In genomic region chr2:68767031-68767961, GRCh38 we compare ENCODE assay signal across 8 cellular contexts. TPM values are rescaled to one million over a fixed set of nuclear protein-coding genes. Genes with fewer than 3 reads are reported as not detected.
DNase-seq lines count a peak whose midpoint lies in the region; ATAC-seq and TF ChIP-seq lines count a peak whose summit lies in the region.

No MANE protein-coding gene starts in this region.

- H3K9me3 Mint-ChIP-seq in neural progenitor cell = no peaks in the 10 kb centered on the region

- TF ChIP-seq CTCF in GM12864 (IDR thresholded peaks at IDR 0.05; ENCODE audit: low read depth, low read length, missing control alignments) (no peak), neural progenitor cell (IDR thresholded peaks at IDR 0.05) (no peak)

- H3K9me3 ChIP-seq in muscle layer of duodenum (ENCODE audit: control insufficient read depth in 1 of 2, low read length in 2 of 2) (no peaks in the 10 kb centered on the region), neural progenitor cell (ENCODE audit: low read depth) (no peaks in the 10 kb centered on the region)

- peak; percentile 39 for ATAC-seq in HG02870 (IDR thresholded peaks at IDR 0.05; ENCODE audit: unreplicated experiment)

- H3K4me1 Mint-ChIP-seq in neural progenitor cell = no peaks in the 10 kb centered on the region

- no peaks in the 10 kb centered on the region for H3F3A ChIP-seq in neural progenitor cell (ENCODE audit: low read depth)

- H3K4me1 ChIP-seq in muscle layer of duodenum (ENCODE audit: control insufficient read depth in 1 of 2, insufficient read depth in 2 of 2, low read length in 2 of 2) (peaks cover 24 to 34% of the 10 kb centered on the region in 2 donors), neural progenitor cell (no peaks in the 10 kb centered on the region)

- no peak overlapping the region for H3K9ac ChIP-seq in neural progenitor cell

- no peaks in the 10 kb centered on the region for H4K20me1 ChIP-seq in neural progenitor cell (ENCODE audit: low read depth)

- H2AFZ ChIP-seq in neural progenitor cell (replicated peaks) = no peak overlapping the region

- no peaks in the 10 kb centered on the region for H3K79me2 ChIP-seq in neural progenitor cell (ENCODE audit: low read depth)

- peak overlapping the region; percentile 53 for H3K27ac ChIP-seq in muscle layer of duodenum (ENCODE audit: low read length)
- H3K27ac ChIP-seq in neural progenitor cell = no peak overlapping the region

- H3K27ac Mint-ChIP-seq in neural progenitor cell = no peak overlapping the region

- no peak overlapping the region for H3K4me2 ChIP-seq in neural progenitor cell

- DNase-seq in GM12864 (ENCODE audit: low read depth) (peak; percentile 78), neural progenitor cell (ENCODE audit: low spot score) (no peak), GM03348 (ENCODE audit: low spot score) (no peak), NCI-H2196 (lab: John Stamatoyannopoulos, UW; ENCODE audit: unreplicated experiment) (no peak), CD1c-positive myeloid dendritic cell (ENCODE audit: extremely low spot score) (no peak)
- DNase-seq in activated CD8-positive, alpha-beta memory T cell treated with anti-CD3 and anti-CD28 coated beads, Interleukin-2, amount 50 U/mL, for 48 hours = peak; percentile 71

- no peaks in the 10 kb centered on the region for H3K27me3 ChIP-seq in muscle layer of duodenum (ENCODE audit: low read depth, low read length)
- no peaks in the 10 kb centered on the region for H3K27me3 ChIP-seq in neural progenitor cell

- H3K4me3 Mint-ChIP-seq in neural progenitor cell = no peak overlapping the region

- H3K27me3 Mint-ChIP-seq in neural progenitor cell (ENCODE audit: insufficient read depth, low read depth) = no peaks in the 10 kb centered on the region

- H3K36me3 ChIP-seq in muscle layer of duodenum (ENCODE audit: control insufficient read depth in 1 of 2, insufficient read depth in 2 of 2, low read length in 2 of 2) (no peaks in the 10 kb centered on the region), neural progenitor cell (no peaks in the 10 kb centered on the region)

- no peaks in the 10 kb centered on the region for H3K36me3 Mint-ChIP-seq in neural progenitor cell

- H3K4me3 ChIP-seq in GM12864 (ENCODE audit: low read depth, low read length) (peak overlapping the region; percentile 18), muscle layer of duodenum (ENCODE audit: low read depth in 1 of 2, low read length in 2 of 2) (no peak overlapping the region), neural progenitor cell (no peak overlapping the region)

RNA-seq across cellular contexts. Expression of gene ARHGAP25, which starts 32.7 kb away (rescaled TPM):
- total RNA-seq in neural progenitor cell (ENCODE audit: low replicate concordance) = 3.0 and 5.8 TPM in 2 replicates

Comparison
In these comparisons a context has a peak if more than half of its experiments do, and no peak if none do; other contexts are left out.
1. DNase-seq: peak in GM12864 (single experiment) and activated CD8-positive, alpha-beta memory T cell treated with anti-CD3 and anti-CD28 coated beads, Interleukin-2, amount 50 U/mL, for 48 hours (single experiment); none in neural progenitor cell (single experiment), GM03348 (single experiment), NCI-H2196 (single experiment) and CD1c-positive myeloid dendritic cell (single experiment).